ENCODE assay signal across 24 cellular contexts in genomic region chr4:54017308-54017707, GRCh38. TPM values are rescaled to one million over a fixed set of nuclear protein-coding genes. Genes with fewer than 3 reads are reported as not detected.
DNase-seq lines count a peak whose midpoint lies in the region; ATAC-seq and TF ChIP-seq lines count a peak whose summit lies in the region.
"Had no signal": no experiment of that assay in that cellular context is flagged by ENCODE, and none has a peak within 500 bp of the region (broad histone marks: within the 10 kb centered on the region; RNA-seq: fewer than 3 reads in every experiment).

No MANE protein-coding gene starts in this region.

- H2AFZ ChIP-seq in Karpas-422 (ENCODE audit: low read length) (no peak overlapping the region), neural progenitor cell (replicated peaks) (no peak overlapping the region)
- H2AFZ ChIP-seq: PC-9 had no signal

- H3K4me1 ChIP-seq in Karpas-422 (ENCODE audit: low read length) (peaks cover 99% of the 10 kb centered on the region), neural progenitor cell (peaks cover 38% of the 10 kb centered on the region), heart left ventricle (peaks cover 0 to 13% (median 0%) of the 10 kb centered on the region in 12 donors)
- H3K4me1 ChIP-seq: A549; BLaER1 treated with 17β-estradiol and CSF1 and Interleukin-3, amounts not matched to agents 10 nM and 100 nM; SJCRH30 had no signal

- H3K4me3 ChIP-seq in H7 (ENCODE audit: insufficient read depth, low read depth, low read length), result no peak overlapping the region
- peak overlapping the region; percentile 18; the same call in 1 of the 2 replicates for H3K4me3 ChIP-seq in Karpas-422 (ENCODE audit: low read length)
- peak overlapping the region; percentile 31 for H3K4me3 ChIP-seq in neural progenitor cell
- no peak overlapping the region for H3K4me3 ChIP-seq in heart left ventricle
- H3K4me3 ChIP-seq: A549; BLaER1 treated with 17β-estradiol and CSF1 and Interleukin-3, amounts not matched to agents 10 nM and 100 nM; GM12878; PC-9; SJCRH30 had no signal

- peaks cover 40% of the 10 kb centered on the region for H3K79me2 ChIP-seq in Karpas-422 (ENCODE audit: low read length)
- H3K79me2 ChIP-seq in neural progenitor cell (ENCODE audit: low read depth), result peaks cover 9% of the 10 kb centered on the region

- peak overlapping the region; percentile 60 for H3K9ac ChIP-seq in Karpas-422 (ENCODE audit: low read length)
- H3K9ac ChIP-seq in neural progenitor cell, result no peak overlapping the region
- H3K9ac ChIP-seq: BLaER1 treated with 17β-estradiol and CSF1 and Interleukin-3, amounts not matched to agents 10 nM and 100 nM; KMS-11 had no signal

- H3K4me2 ChIP-seq in Karpas-422 (ENCODE audit: low read depth, low read length, poor library complexity, severe bottlenecking), result peak overlapping the region; percentile 80
- peak overlapping the region; percentile 78 for H3K4me2 ChIP-seq in neural progenitor cell
- H3K4me2 ChIP-seq: A549; BLaER1 treated with 17β-estradiol and CSF1 and Interleukin-3, amounts not matched to agents 10 nM and 100 nM; KMS-11; PC-9 had no signal

- peaks cover 52% of the 10 kb centered on the region for H3K4me1 Mint-ChIP-seq in neural progenitor cell

- H3K27me3 ChIP-seq in H7 (ENCODE audit: control insufficient read depth, insufficient read depth, low read length), result no peaks in the 10 kb centered on the region
- no peaks in the 10 kb centered on the region for H3K27me3 ChIP-seq in Karpas-422 (ENCODE audit: low read length)
- H3K27me3 ChIP-seq in neural progenitor cell, result no peaks in the 10 kb centered on the region
- H3K27me3 ChIP-seq in heart left ventricle, result no peaks in the 10 kb centered on the region
- H3K27me3 ChIP-seq: BLaER1 treated with 17β-estradiol and CSF1 and Interleukin-3, amounts not matched to agents 10 nM and 100 nM; SJCRH30 had no signal

- H3K27ac ChIP-seq in Karpas-422 (ENCODE audit: low read length), result peak overlapping the region; percentile 99
- peak overlapping the region; percentile 14; the same call in 1 of the 2 replicates for H3K27ac ChIP-seq in VCaP
- peak overlapping the region; percentile 11 for H3K27ac ChIP-seq in neural progenitor cell
- H3K27ac ChIP-seq in heart left ventricle, result no peak overlapping the region
- H3K27ac ChIP-seq: A549; BLaER1 treated with 17β-estradiol and CSF1 and Interleukin-3, amounts not matched to agents 10 nM and 100 nM; KMS-11; PC-9; SJCRH30 had no signal

- H3K4me3 Mint-ChIP-seq in neural progenitor cell, result peak overlapping the region; percentile 55
- H3K4me3 Mint-ChIP-seq: CD4-positive, alpha-beta memory T cell; IgD-negative memory B cell had no signal

- H3K9me3 ChIP-seq in Karpas-422 (ENCODE audit: low read length), result no peaks in the 10 kb centered on the region
- no peaks in the 10 kb centered on the region for H3K9me3 ChIP-seq in neural progenitor cell (ENCODE audit: low read depth)
- no peaks in the 10 kb centered on the region for H3K9me3 ChIP-seq in heart left ventricle
- H3K9me3 ChIP-seq: A549, Caco-2, SJCRH30 had no signal

- TF ChIP-seq CTCF in VCaP (conservative IDR thresholded peaks at IDR 0.05), result no peak
- no peak for TF ChIP-seq CTCF in neural progenitor cell (IDR thresholded peaks at IDR 0.05)
- TF ChIP-seq CTCF in heart left ventricle (IDR thresholded peaks at IDR 0.05), result no peak

- no peaks in the 10 kb centered on the region for H3K9me3 Mint-ChIP-seq in neural progenitor cell
- H3K9me3 Mint-ChIP-seq: CD4-positive, alpha-beta memory T cell; IgD-negative memory B cell had no signal

- H3F3A ChIP-seq in neural progenitor cell (ENCODE audit: low read depth), result peaks cover 23% of the 10 kb centered on the region

- no peak for ATAC-seq in heart left ventricle
- ATAC-seq: A549, GM12878, HCT116, Right ventricle myocardium inferior, SK-N-SH treated with all-trans-retinoic acid at 6 μM for 48 hours had no signal

- peak overlapping the region; percentile 92 for H3K27ac Mint-ChIP-seq in neural progenitor cell
- H3K27ac Mint-ChIP-seq: IgD-negative memory B cell had no signal

- H4K20me1 ChIP-seq in Karpas-422 (ENCODE audit: insufficient read depth, low read depth, low read length) (no peaks in the 10 kb centered on the region), neural progenitor cell (ENCODE audit: low read depth) (peaks cover 32% of the 10 kb centered on the region)

- H3K27me3 Mint-ChIP-seq in neural progenitor cell (ENCODE audit: insufficient read depth, low read depth), result no peaks in the 10 kb centered on the region
- H3K27me3 Mint-ChIP-seq: CD4-positive, alpha-beta memory T cell; IgD-negative memory B cell had no signal

- TF ChIP-seq POLR2A in heart left ventricle (IDR thresholded peaks at IDR 0.05), result no peak

- peaks cover 1% of the 10 kb centered on the region for H3K36me3 Mint-ChIP-seq in neural progenitor cell
- H3K36me3 Mint-ChIP-seq: IgD-negative memory B cell had no signal

- intact Hi-C loops in heart left ventricle (cut with DNase I), result no loop called here

- H3K9me2 ChIP-seq in Karpas-422 (replicated peaks; ENCODE audit: insufficient read depth, low read length), result no peaks in the 10 kb centered on the region

- DNase-seq in H7 (peak; percentile 16), Karpas-422 (peak; percentile 62), neural progenitor cell (ENCODE audit: low spot score) (peak; percentile 62), heart left ventricle (no peak), kidney glomerular epithelial cell (lab: John Stamatoyannopoulos, UW) (no peak)
- no peak for DNase-seq in activated naive CD4-positive, alpha-beta T cell treated with Interleukin-2 at 50 U/mL for 16 hours
- DNase-seq: AML-193; Caco-2; CD4-positive, alpha-beta memory T cell; EL; GDM1; NCI-H446 treated with DMSO at 0.1 percent for 48 hours; NCI-H526; PC-9; SJCRH30 had no signal

- H3K36me3 ChIP-seq in H7 (replicated peaks; ENCODE audit: control insufficient read depth, insufficient read depth, low read length) (no peaks in the 10 kb centered on the region), Karpas-422 (ENCODE audit: insufficient read depth, low read length) (peaks cover 8% of the 10 kb centered on the region; the same call in 1 of the 2 replicates), neural progenitor cell (no peaks in the 10 kb centered on the region), heart left ventricle (peaks cover 0 to 19% (median 11%) of the 10 kb centered on the region in 9 donors)

- 95 to 99% (median 96%) methylated on average over 2 of the region's 2 CpGs for WGBS in heart left ventricle, 4 donors

RNA-seq across cellular contexts. Expression of gene CHIC2, which starts 47.1 kb away (rescaled TPM):
- total RNA-seq in H7 (2014; rRNA removed; shearing (Covaris generic)), result 14.4 and 18.2 TPM in 2 replicates
- 103 and 116 TPM in 2 replicates for total RNA-seq in Karpas-422 (2014; rRNA removed; shearing (Covaris generic); ENCODE audit: low replicate concordance)
- total RNA-seq in neural progenitor cell (ENCODE audit: low replicate concordance) (12.8 and 16.9 TPM in 2 replicates), heart left ventricle (10 to 100 TPM in 6 of 9 donors, 1 to 10 TPM in 3; 5.5 to 17.3 (median 11.2) TPM)
- 10 to 100 TPM in 1 of 2 donors, 1 to 10 TPM in 1; 5.9 to 17.8 TPM for polyA plus RNA-seq in heart left ventricle

Comparison
In these comparisons a context has a peak if more than half of its experiments do, and no peak if none do; other contexts are left out.
1. DNase-seq: peak in H7 (single experiment), Karpas-422 (single experiment) and neural progenitor cell (single experiment); none in heart left ventricle (0 of 5), activated naive CD4-positive, alpha-beta T cell treated with Interleukin-2 at 50 U/mL for 16 hours (single experiment) and kidney glomerular epithelial cell (single experiment).
2. H3K4me3 ChIP-seq: peak in Karpas-422 (single experiment) and neural progenitor cell (single experiment); none in H7 (single experiment) and heart left ventricle (0 of 12).
3. H3K27ac ChIP-seq: peak in Karpas-422 (single experiment), VCaP (single experiment) and neural progenitor cell (single experiment); none in heart left ventricle (0 of 12).